Comparison of ENCODE assay signal across 2 cellular contexts in the genomic region with DNA sequence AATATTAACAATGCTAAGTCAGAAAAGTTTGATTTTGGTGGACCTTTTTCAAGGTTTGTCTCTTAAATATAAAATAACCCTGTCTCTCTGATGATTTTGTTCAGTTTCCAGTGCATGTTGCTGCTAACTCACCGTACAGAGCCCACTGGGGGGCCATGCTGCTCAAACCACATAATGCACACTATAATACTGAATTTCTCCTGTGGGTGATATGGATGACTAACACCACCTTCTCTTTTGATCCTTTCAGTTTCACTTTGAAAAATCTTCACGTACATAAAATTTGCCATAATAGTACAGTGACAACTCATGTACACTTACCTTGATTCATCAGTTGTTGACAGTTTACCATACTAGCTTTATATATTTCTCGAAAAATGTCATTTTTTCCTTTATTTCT.
TF ChIP-seq lines count a peak whose summit lies in the region.

No MANE protein-coding gene starts in this region.

TF ChIP-seq in SK-N-SH, 30 proteins besides CTCF, POLR2A, EP300 and RAD21 (continued from another document):
- TF ChIP-seq, protein P1, sequence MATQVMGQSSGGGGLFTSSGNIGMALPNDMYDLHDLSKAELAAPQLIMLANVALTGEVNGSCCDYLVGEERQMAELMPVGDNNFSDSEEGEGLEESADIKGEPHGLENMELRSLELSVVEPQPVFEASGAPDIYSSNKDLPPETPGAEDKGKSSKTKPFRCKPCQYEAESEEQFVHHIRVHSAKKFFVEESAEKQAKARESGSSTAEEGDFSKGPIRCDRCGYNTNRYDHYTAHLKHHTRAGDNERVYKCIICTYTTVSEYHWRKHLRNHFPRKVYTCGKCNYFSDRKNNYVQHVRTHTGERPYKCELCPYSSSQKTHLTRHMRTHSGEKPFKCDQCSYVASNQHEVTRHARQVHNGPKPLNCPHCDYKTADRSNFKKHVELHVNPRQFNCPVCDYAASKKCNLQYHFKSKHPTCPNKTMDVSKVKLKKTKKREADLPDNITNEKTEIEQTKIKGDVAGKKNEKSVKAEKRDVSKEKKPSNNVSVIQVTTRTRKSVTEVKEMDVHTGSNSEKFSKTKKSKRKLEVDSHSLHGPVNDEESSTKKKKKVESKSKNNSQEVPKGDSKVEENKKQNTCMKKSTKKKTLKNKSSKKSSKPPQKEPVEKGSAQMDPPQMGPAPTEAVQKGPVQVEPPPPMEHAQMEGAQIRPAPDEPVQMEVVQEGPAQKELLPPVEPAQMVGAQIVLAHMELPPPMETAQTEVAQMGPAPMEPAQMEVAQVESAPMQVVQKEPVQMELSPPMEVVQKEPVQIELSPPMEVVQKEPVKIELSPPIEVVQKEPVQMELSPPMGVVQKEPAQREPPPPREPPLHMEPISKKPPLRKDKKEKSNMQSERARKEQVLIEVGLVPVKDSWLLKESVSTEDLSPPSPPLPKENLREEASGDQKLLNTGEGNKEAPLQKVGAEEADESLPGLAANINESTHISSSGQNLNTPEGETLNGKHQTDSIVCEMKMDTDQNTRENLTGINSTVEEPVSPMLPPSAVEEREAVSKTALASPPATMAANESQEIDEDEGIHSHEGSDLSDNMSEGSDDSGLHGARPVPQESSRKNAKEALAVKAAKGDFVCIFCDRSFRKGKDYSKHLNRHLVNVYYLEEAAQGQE (IDR thresholded peaks at IDR 0.05; ENCODE audit: low read depth, low read length): no peak
- TF ChIP-seq TEAD4 (IDR thresholded peaks at IDR 0.05; ENCODE audit: borderline replicate concordance, insufficient read depth) (no peak), POLR2AphosphoS5 (IDR thresholded peaks at IDR 0.05; ENCODE audit: low read depth, low read length) (no peak), GABPA (IDR thresholded peaks at IDR 0.05; ENCODE audit: low read depth) (no peak)
- TF ChIP-seq, protein P2, sequence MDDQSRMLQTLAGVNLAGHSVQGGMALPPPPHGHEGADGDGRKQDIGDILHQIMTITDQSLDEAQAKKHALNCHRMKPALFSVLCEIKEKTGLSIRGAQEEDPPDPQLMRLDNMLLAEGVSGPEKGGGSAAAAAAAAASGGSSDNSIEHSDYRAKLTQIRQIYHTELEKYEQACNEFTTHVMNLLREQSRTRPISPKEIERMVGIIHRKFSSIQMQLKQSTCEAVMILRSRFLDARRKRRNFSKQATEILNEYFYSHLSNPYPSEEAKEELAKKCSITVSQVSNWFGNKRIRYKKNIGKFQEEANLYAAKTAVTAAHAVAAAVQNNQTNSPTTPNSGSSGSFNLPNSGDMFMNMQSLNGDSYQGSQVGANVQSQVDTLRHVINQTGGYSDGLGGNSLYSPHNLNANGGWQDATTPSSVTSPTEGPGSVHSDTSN (IDR thresholded peaks at IDR 0.05): no peak

TF ChIP-seq in SK-N-SH treated with all-trans-retinoic acid at 6 μM for 48 hours, 23 proteins besides CTCF, POLR2A, EP300 and RAD21 (continued from another document):
- TF ChIP-seq, protein P3, sequence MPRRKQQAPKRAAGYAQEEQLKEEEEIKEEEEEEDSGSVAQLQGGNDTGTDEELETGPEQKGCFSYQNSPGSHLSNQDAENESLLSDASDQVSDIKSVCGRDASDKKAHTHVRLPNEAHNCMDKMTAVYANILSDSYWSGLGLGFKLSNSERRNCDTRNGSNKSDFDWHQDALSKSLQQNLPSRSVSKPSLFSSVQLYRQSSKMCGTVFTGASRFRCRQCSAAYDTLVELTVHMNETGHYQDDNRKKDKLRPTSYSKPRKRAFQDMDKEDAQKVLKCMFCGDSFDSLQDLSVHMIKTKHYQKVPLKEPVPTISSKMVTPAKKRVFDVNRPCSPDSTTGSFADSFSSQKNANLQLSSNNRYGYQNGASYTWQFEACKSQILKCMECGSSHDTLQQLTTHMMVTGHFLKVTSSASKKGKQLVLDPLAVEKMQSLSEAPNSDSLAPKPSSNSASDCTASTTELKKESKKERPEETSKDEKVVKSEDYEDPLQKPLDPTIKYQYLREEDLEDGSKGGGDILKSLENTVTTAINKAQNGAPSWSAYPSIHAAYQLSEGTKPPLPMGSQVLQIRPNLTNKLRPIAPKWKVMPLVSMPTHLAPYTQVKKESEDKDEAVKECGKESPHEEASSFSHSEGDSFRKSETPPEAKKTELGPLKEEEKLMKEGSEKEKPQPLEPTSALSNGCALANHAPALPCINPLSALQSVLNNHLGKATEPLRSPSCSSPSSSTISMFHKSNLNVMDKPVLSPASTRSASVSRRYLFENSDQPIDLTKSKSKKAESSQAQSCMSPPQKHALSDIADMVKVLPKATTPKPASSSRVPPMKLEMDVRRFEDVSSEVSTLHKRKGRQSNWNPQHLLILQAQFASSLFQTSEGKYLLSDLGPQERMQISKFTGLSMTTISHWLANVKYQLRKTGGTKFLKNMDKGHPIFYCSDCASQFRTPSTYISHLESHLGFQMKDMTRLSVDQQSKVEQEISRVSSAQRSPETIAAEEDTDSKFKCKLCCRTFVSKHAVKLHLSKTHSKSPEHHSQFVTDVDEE (CRISPR knock-in tag; IDR thresholded peaks at IDR 0.05): no peak
- TF ChIP-seq SNAI2 (CRISPR knock-in tag; IDR thresholded peaks at IDR 0.05): no peak
- no peak for TF ChIP-seq CSDC2 (CRISPR knock-in tag; IDR thresholded peaks at IDR 0.05)
- TF ChIP-seq ARNTL (CRISPR knock-in tag; IDR thresholded peaks at IDR 0.05; ENCODE audit: borderline replicate concordance, low read depth): no peak
- TF ChIP-seq, protein P4, sequence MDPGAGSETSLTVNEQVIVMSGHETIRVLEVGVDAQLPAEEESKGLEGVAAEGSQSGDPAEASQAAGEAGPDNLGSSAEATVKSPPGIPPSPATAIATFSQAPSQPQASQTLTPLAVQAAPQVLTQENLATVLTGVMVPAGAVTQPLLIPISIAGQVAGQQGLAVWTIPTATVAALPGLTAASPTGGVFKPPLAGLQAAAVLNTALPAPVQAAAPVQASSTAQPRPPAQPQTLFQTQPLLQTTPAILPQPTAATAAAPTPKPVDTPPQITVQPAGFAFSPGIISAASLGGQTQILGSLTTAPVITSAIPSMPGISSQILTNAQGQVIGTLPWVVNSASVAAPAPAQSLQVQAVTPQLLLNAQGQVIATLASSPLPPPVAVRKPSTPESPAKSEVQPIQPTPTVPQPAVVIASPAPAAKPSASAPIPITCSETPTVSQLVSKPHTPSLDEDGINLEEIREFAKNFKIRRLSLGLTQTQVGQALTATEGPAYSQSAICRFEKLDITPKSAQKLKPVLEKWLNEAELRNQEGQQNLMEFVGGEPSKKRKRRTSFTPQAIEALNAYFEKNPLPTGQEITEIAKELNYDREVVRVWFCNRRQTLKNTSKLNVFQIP (CRISPR knock-in tag; IDR thresholded peaks at IDR 0.05; ENCODE audit: borderline replicate concordance, low read depth): no peak
- no peak for TF ChIP-seq ZNF565 (CRISPR knock-in tag; conservative IDR thresholded peaks at IDR 0.05; ENCODE audit: low read depth)
- TF ChIP-seq ZC3H10 (CRISPR knock-in tag; IDR thresholded peaks at IDR 0.05): no peak
- TF ChIP-seq ZNF8 (CRISPR knock-in tag; IDR thresholded peaks at IDR 0.05): no peak
- no peak for TF ChIP-seq BACH2 (CRISPR knock-in tag; IDR thresholded peaks at IDR 0.05; ENCODE audit: borderline replicate concordance)
- TF ChIP-seq RARB (CRISPR knock-in tag; IDR thresholded peaks at IDR 0.05): no peak
- TF ChIP-seq, protein P5, sequence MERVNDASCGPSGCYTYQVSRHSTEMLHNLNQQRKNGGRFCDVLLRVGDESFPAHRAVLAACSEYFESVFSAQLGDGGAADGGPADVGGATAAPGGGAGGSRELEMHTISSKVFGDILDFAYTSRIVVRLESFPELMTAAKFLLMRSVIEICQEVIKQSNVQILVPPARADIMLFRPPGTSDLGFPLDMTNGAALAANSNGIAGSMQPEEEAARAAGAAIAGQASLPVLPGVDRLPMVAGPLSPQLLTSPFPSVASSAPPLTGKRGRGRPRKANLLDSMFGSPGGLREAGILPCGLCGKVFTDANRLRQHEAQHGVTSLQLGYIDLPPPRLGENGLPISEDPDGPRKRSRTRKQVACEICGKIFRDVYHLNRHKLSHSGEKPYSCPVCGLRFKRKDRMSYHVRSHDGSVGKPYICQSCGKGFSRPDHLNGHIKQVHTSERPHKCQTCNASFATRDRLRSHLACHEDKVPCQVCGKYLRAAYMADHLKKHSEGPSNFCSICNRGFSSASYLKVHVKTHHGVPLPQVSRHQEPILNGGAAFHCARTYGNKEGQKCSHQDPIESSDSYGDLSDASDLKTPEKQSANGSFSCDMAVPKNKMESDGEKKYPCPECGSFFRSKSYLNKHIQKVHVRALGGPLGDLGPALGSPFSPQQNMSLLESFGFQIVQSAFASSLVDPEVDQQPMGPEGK (CRISPR knock-in tag; IDR thresholded peaks at IDR 0.05; ENCODE audit: borderline replicate concordance): no peak
